In genomic region chr2:209091026-209091425, GRCh38 we compare ENCODE assay signal across 20 cellular contexts.
DNase-seq lines count a peak whose midpoint lies in the region; ATAC-seq and TF ChIP-seq lines count a peak whose summit lies in the region.
"Had no signal": no experiment of that assay in that cellular context is flagged by ENCODE, and none has a peak within 500 bp of the region (broad histone marks: within the 10 kb centered on the region; RNA-seq: fewer than 3 reads in every experiment).

No MANE protein-coding gene starts in this region.

- H3K27me3 ChIP-seq in GM23338 (ENCODE audit: insufficient read depth) (no peaks in the 10 kb centered on the region), RWPE2 (ENCODE audit: insufficient read depth, poor library complexity, severe bottlenecking) (no peaks in the 10 kb centered on the region), foreskin keratinocyte (no peaks in the 10 kb centered on the region), smooth muscle cell (ENCODE audit: low read depth) (no peaks in the 10 kb centered on the region)

- no peak overlapping the region for H3K9ac ChIP-seq in smooth muscle cell (ENCODE audit: low read depth)

- no peak overlapping the region for H3K4me3 Mint-ChIP-seq in GM23338
- H3K4me3 Mint-ChIP-seq: B cell; CD4-positive, CD25-positive, alpha-beta regulatory T cell had no signal

- H3K27ac ChIP-seq in GM23338 (ENCODE audit: low read depth), result no peak overlapping the region
- H3K27ac ChIP-seq in RWPE2 (ENCODE audit: poor library complexity, severe bottlenecking), result no peak overlapping the region
- no peak overlapping the region for H3K27ac ChIP-seq in foreskin keratinocyte
- H3K27ac ChIP-seq in smooth muscle cell (ENCODE audit: low read depth), result peak overlapping the region; percentile 51
- H3K27ac ChIP-seq: HL-60 had no signal

- WGBS in smooth muscle cell (ENCODE audit: low lambda C conversion rate), result 70% methylated on average over 1 of the region's 1 CpG

- H3K4me1 Mint-ChIP-seq in GM23338, result peaks cover 4% of the 10 kb centered on the region; the same call in 1 of the 3 replicates
- H3K4me1 Mint-ChIP-seq: B cell; CD4-positive, CD25-positive, alpha-beta regulatory T cell had no signal

- H3K4me2 ChIP-seq in GM23338, result no peak overlapping the region
- H3K4me2 ChIP-seq in smooth muscle cell, result no peak overlapping the region

- 0 out of 2 replicates have a peak overlapping the region, but pooled peaks have one; percentile 1 for H3K27ac Mint-ChIP-seq in GM23338
- H3K27ac Mint-ChIP-seq: B cell; CD4-positive, CD25-positive, alpha-beta regulatory T cell had no signal

- H4K20me1 ChIP-seq in GM23338 (replicated peaks; ENCODE audit: insufficient read depth), result no peaks in the 10 kb centered on the region
- no peaks in the 10 kb centered on the region for H4K20me1 ChIP-seq in smooth muscle cell (ENCODE audit: low read depth)

- ATAC-seq in GM23338 (no peak), RWPE2 (ENCODE audit: low read depth) (peak; percentile 66; the same call in 2 of the 3 replicates), foreskin keratinocyte (peak; percentile 95), HG02759 (IDR thresholded peaks at IDR 0.05; ENCODE audit: unreplicated experiment) (no peak), GM21717 (IDR thresholded peaks at IDR 0.05; ENCODE audit: unreplicated experiment) (no peak)
- ATAC-seq: GM12878, SK-N-SH treated with all-trans-retinoic acid at 6 μM for 48 hours had no signal

- no peaks in the 10 kb centered on the region for H3K27me3 Mint-ChIP-seq in GM23338 (ENCODE audit: insufficient read depth, low read depth, poor library complexity)
- H3K27me3 Mint-ChIP-seq: B cell; CD4-positive, CD25-positive, alpha-beta regulatory T cell had no signal

- H3K4me1 ChIP-seq in GM23338 (ENCODE audit: insufficient read depth), result no peaks in the 10 kb centered on the region
- H3K4me1 ChIP-seq in RWPE2 (ENCODE audit: insufficient read depth, poor library complexity, severe bottlenecking), result no peaks in the 10 kb centered on the region
- no peaks in the 10 kb centered on the region for H3K4me1 ChIP-seq in foreskin keratinocyte
- no peaks in the 10 kb centered on the region for H3K4me1 ChIP-seq in smooth muscle cell (ENCODE audit: low read depth)

- H3K9me2 ChIP-seq in GM23338 (ENCODE audit: insufficient read depth), result no peaks in the 10 kb centered on the region

- TF ChIP-seq CTCF in GM23338 (conservative IDR thresholded peaks at IDR 0.05; ENCODE audit: low read depth in 2 of 2), result no peak
- TF ChIP-seq CTCF in RWPE2 (IDR thresholded peaks at IDR 0.05; ENCODE audit: poor library complexity, severe bottlenecking), result no peak
- TF ChIP-seq CTCF in foreskin keratinocyte (conservative IDR thresholded peaks at IDR 0.05), result no peak
- no peak for TF ChIP-seq CTCF in smooth muscle cell (IDR thresholded peaks at IDR 0.05; ENCODE audit: borderline replicate concordance, insufficient read depth, poor library complexity, severe bottlenecking)

- no peaks in the 10 kb centered on the region for H3K36me3 ChIP-seq in GM23338 (ENCODE audit: insufficient read depth)
- H3K36me3 ChIP-seq in RWPE2 (ENCODE audit: low read depth), result no peaks in the 10 kb centered on the region
- no peaks in the 10 kb centered on the region for H3K36me3 ChIP-seq in smooth muscle cell (ENCODE audit: low read depth)

- H3F3A ChIP-seq in GM23338 (replicated peaks; ENCODE audit: low read depth), result no peaks in the 10 kb centered on the region
- H3F3A ChIP-seq in smooth muscle cell (ENCODE audit: low read depth), result peaks cover 3% of the 10 kb centered on the region

- DNase-seq in GM23338 (ENCODE audit: low spot score) (no peak), RWPE2 (ENCODE audit: low spot score) (no peak), foreskin keratinocyte (peak; percentile 49 to 86), smooth muscle cell (lab: John Stamatoyannopoulos, UW; ENCODE audit: unreplicated experiment) (no peak), iPS-NIHi11 (ENCODE audit: low spot score) (no peak)
- DNase-seq: CD4-positive, CD25-positive, alpha-beta regulatory T cell; DND-41; HCEC 1CT; MV-4-11; NCI-H1417; NCI-H2029; NCI-H510A; NCI-H82; SHP77 had no signal

- H3K36me3 Mint-ChIP-seq in GM23338 (ENCODE audit: low read depth), result no peaks in the 10 kb centered on the region
- H3K36me3 Mint-ChIP-seq: CD4-positive, CD25-positive, alpha-beta regulatory T cell had no signal

- no peaks in the 10 kb centered on the region for H3K9me3 ChIP-seq in RWPE2 (ENCODE audit: severe bottlenecking)
- no peaks in the 10 kb centered on the region for H3K9me3 ChIP-seq in smooth muscle cell (replicated peaks; ENCODE audit: low read depth)

- no peak overlapping the region for H2AFZ ChIP-seq in GM23338
- no peak overlapping the region for H2AFZ ChIP-seq in smooth muscle cell (ENCODE audit: low read depth)

- no peak overlapping the region for H3K4me3 ChIP-seq in GM23338
- H3K4me3 ChIP-seq in RWPE2 (ENCODE audit: severe bottlenecking), result no peak overlapping the region
- H3K4me3 ChIP-seq in smooth muscle cell, result no peak overlapping the region
- H3K4me3 ChIP-seq: GM12878 had no signal

- H3K9me3 Mint-ChIP-seq in GM23338, result no peaks in the 10 kb centered on the region

- H3K79me2 ChIP-seq in GM23338 (replicated peaks; ENCODE audit: insufficient read depth) (no peaks in the 10 kb centered on the region), smooth muscle cell (ENCODE audit: low read depth) (no peaks in the 10 kb centered on the region)

TF ChIP-seq in GM23338, 12 proteins besides CTCF, POLR2A, EP300 and RAD21 (continues in another document):
- TF ChIP-seq NANOG (IDR thresholded peaks at IDR 0.05; ENCODE audit: borderline replicate concordance), result no peak
- no peak for TF ChIP-seq ZNF462 (CRISPR knock-in tag; IDR thresholded peaks at IDR 0.05)
- no peak for TF ChIP-seq CREB1 (CRISPR knock-in tag; IDR thresholded peaks at IDR 0.05; ENCODE audit: low read depth)
- no peak for TF ChIP-seq ZNF114 (CRISPR knock-in tag; IDR thresholded peaks at IDR 0.05)
- TF ChIP-seq POLR2AphosphoS5 (IDR thresholded peaks at IDR 0.05; ENCODE audit: low read depth), result no peak
- no peak for TF ChIP-seq EZH2 (IDR thresholded peaks at IDR 0.05; ENCODE audit: low read depth, unreplicated experiment)
- no peak for TF ChIP-seq ZNF331 (CRISPR knock-in tag; IDR thresholded peaks at IDR 0.05; ENCODE audit: low read depth)
- no peak for TF ChIP-seq STAT1 (IDR thresholded peaks at IDR 0.05; ENCODE audit: unreplicated experiment)

Comparison
In these comparisons a context has a peak if more than half of its experiments do, and no peak if none do; other contexts are left out.
1. ATAC-seq: peak in RWPE2 (single experiment) and foreskin keratinocyte (single experiment); none in GM23338 (single experiment), HG02759 (single experiment) and GM21717 (single experiment).
2. DNase-seq: peak in foreskin keratinocyte (2 of 2); none in GM23338 (single experiment), RWPE2 (single experiment), smooth muscle cell (single experiment) and iPS-NIHi11 (single experiment).